Comparison of ENCODE assay signal across 18 cellular contexts in genomic region chr9:91736898-91737601, GRCh38.
DNase-seq lines count a peak whose midpoint lies in the region; TF ChIP-seq lines count a peak whose summit lies in the region.
"Had no signal": no experiment of that assay in that cellular context is flagged by ENCODE, and none has a peak within 500 bp of the region (broad histone marks: within the 10 kb centered on the region; RNA-seq: fewer than 3 reads in every experiment).

No MANE protein-coding gene starts in this region.

- H3K9me3 ChIP-seq in WERI-Rb-1 (ENCODE audit: severe bottlenecking), result no peaks in the 10 kb centered on the region
- H3K9me3 ChIP-seq in testis, result no peaks in the 10 kb centered on the region
- H3K9me3 ChIP-seq: BLaER1 treated with 17β-estradiol and CSF1 and Interleukin-3, amounts not matched to agents 10 nM and 100 nM had no signal

- intact Hi-C loops in testis (cut with DNase I; ENCODE audit: low total_unique reads), result no loop called here

- TF ChIP-seq CTCF in WERI-Rb-1 (IDR thresholded peaks at IDR 0.05; ENCODE audit: low read depth, low read length) (no peak), nephron progenitor cell (IDR thresholded peaks at IDR 0.05) (no peak), testis (IDR thresholded peaks at IDR 0.05) (no peak)

- H3K27me3 Mint-ChIP-seq in nephron progenitor cell (ENCODE audit: low read depth, poor library complexity), result no peaks in the 10 kb centered on the region

- WGBS in testis, 2 donors, result 90 to 95% methylated on average over 16 of the region's 16 CpGs

- H3K27ac ChIP-seq in WERI-Rb-1 (peak overlapping the region; percentile 92), testis (no peak overlapping the region)
- H3K27ac ChIP-seq: BLaER1 treated with 17β-estradiol and CSF1 and Interleukin-3, amounts not matched to agents 10 nM and 100 nM had no signal

- peaks cover 3% of the 10 kb centered on the region for H3K4me1 ChIP-seq in testis
- H3K4me1 ChIP-seq: BLaER1 treated with 17β-estradiol and CSF1 and Interleukin-3, amounts not matched to agents 10 nM and 100 nM had no signal

- H3K36me3 ChIP-seq in WERI-Rb-1 (peaks cover 17% of the 10 kb centered on the region; the same call in 1 of the 2 replicates), testis (ENCODE audit: low read depth, missing control alignments) (no peaks in the 10 kb centered on the region)
- H3K36me3 ChIP-seq: BLaER1 treated with 17β-estradiol and CSF1 and Interleukin-3, amounts not matched to agents 10 nM and 100 nM had no signal

- DNase-seq in DMS 273 treated with DMSO at 0.1 percent for 48 hours (lab: John Stamatoyannopoulos, UW), result peak; percentile 49
- DNase-seq in NCI-H524 treated with DMSO at 0.1 percent for 48 hours (lab: John Stamatoyannopoulos, UW), result peak; percentile 58
- DNase-seq in WERI-Rb-1, result peak; percentile 85
- no peak for DNase-seq in nephron progenitor cell
- no peak for DNase-seq in CD1c-positive myeloid dendritic cell (ENCODE audit: extremely low spot score)
- DNase-seq in testis, result no peak
- no peak for DNase-seq in NCI-H146 treated with DMSO at 0.1 percent for 48 hours (lab: John Stamatoyannopoulos, UW; ENCODE audit: unreplicated experiment)
- DNase-seq: CD4-positive, CD25-positive, alpha-beta regulatory T cell; CD8-positive, alpha-beta memory T cell; COR-L47; DMS79 treated with DMSO at 0.1 percent for 48 hours; GOT3; H7; HFFc6 had no signal

- H3K4me1 Mint-ChIP-seq in nephron progenitor cell, result peaks cover 3% of the 10 kb centered on the region
- H3K4me1 Mint-ChIP-seq: B cell; CD4-positive, CD25-positive, alpha-beta regulatory T cell; CD8-positive, alpha-beta memory T cell had no signal

- H3K4me3 ChIP-seq in WERI-Rb-1 (ENCODE audit: low read depth, low read length) (no peak overlapping the region), testis (no peak overlapping the region)
- H3K4me3 ChIP-seq: BLaER1 treated with 17β-estradiol and CSF1 and Interleukin-3, amounts not matched to agents 10 nM and 100 nM; GM12878 had no signal

- peak overlapping the region; percentile 87 for H3K27ac Mint-ChIP-seq in nephron progenitor cell
- H3K27ac Mint-ChIP-seq: B cell; CD4-positive, CD25-positive, alpha-beta regulatory T cell; HFFc6; IgD-negative memory B cell had no signal

- no peak for TF ChIP-seq POLR2A in testis (IDR thresholded peaks at IDR 0.05)

- H3K9me3 Mint-ChIP-seq in nephron progenitor cell, result no peaks in the 10 kb centered on the region
- H3K9me3 Mint-ChIP-seq: CD4-positive, CD25-positive, alpha-beta regulatory T cell; CD8-positive, alpha-beta memory T cell; HFFc6; IgD-negative memory B cell had no signal

- no peak overlapping the region for H3K4me3 Mint-ChIP-seq in nephron progenitor cell
- H3K4me3 Mint-ChIP-seq: B cell; CD4-positive, CD25-positive, alpha-beta regulatory T cell; CD8-positive, alpha-beta memory T cell; HFFc6; IgD-negative memory B cell had no signal

- peaks cover 38% of the 10 kb centered on the region for H3K36me3 Mint-ChIP-seq in nephron progenitor cell (ENCODE audit: low read depth)
- H3K36me3 Mint-ChIP-seq: CD4-positive, CD25-positive, alpha-beta regulatory T cell; CD8-positive, alpha-beta memory T cell had no signal

- no peaks in the 10 kb centered on the region for H3K27me3 ChIP-seq in WERI-Rb-1 (ENCODE audit: insufficient read depth, low read depth, severe bottlenecking)
- H3K27me3 ChIP-seq in testis, result no peaks in the 10 kb centered on the region
- H3K27me3 ChIP-seq: BLaER1 treated with 17β-estradiol and CSF1 and Interleukin-3, amounts not matched to agents 10 nM and 100 nM had no signal

Comparison
In these comparisons a context has a peak if more than half of its experiments do, and no peak if none do; other contexts are left out.
1. DNase-seq: peak in DMS 273 treated with DMSO at 0.1 percent for 48 hours (single experiment), NCI-H524 treated with DMSO at 0.1 percent for 48 hours (single experiment) and WERI-Rb-1 (single experiment); none in nephron progenitor cell (single experiment), CD1c-positive myeloid dendritic cell (single experiment), testis (single experiment) and NCI-H146 treated with DMSO at 0.1 percent for 48 hours (single experiment).